Comparison of ENCODE assay signal across 7 cellular contexts in the genomic region with DNA sequence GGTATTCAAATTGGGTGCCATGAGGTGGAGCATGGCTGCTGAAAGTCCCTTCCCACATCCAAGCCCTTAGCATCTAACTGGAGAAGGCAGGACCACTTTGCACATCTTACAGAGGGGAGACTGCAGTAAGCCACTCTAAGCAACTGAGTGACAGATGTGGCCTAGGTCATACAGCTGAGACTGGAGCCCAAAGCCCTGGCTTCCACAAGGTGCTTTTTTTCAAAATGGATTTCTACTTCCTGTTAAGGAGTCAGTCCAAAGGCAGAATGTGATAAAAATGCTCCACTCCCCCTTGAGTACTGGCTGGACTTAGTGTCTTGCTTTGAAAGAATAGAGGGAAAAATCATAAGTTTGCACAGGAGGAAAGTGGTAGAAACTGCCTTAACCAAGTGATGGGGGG.
"Had no signal": no experiment of that assay in that cellular context is flagged by ENCODE, and none has a peak within 500 bp of the region (broad histone marks: within the 10 kb centered on the region; RNA-seq: fewer than 3 reads in every experiment).

No MANE protein-coding gene starts in this region.

- H3K9me3 Mint-ChIP-seq: GM23338, H9, IgD-negative memory B cell had no signal

- H3K4me3 ChIP-seq: GM23338 had no signal

- H3K4me1 Mint-ChIP-seq: GM23338, H9 had no signal

- H3K36me3 Mint-ChIP-seq: IgD-negative memory B cell had no signal

- H3K4me3 Mint-ChIP-seq: GM23338, H9, HFFc6, IgD-negative memory B cell had no signal

- H3K4me2 ChIP-seq: GM23338 had no signal

- H2AFZ ChIP-seq: GM23338 had no signal

- DNase-seq: H9, HCEC 1CT, HFFc6, KG1 had no signal

- H3K27ac ChIP-seq: HL-60 had no signal

- H3K27ac Mint-ChIP-seq: GM23338, H9, HFFc6, IgD-negative memory B cell had no signal
